Comparison of ENCODE assay signal across 8 cellular contexts in the genomic region with DNA sequence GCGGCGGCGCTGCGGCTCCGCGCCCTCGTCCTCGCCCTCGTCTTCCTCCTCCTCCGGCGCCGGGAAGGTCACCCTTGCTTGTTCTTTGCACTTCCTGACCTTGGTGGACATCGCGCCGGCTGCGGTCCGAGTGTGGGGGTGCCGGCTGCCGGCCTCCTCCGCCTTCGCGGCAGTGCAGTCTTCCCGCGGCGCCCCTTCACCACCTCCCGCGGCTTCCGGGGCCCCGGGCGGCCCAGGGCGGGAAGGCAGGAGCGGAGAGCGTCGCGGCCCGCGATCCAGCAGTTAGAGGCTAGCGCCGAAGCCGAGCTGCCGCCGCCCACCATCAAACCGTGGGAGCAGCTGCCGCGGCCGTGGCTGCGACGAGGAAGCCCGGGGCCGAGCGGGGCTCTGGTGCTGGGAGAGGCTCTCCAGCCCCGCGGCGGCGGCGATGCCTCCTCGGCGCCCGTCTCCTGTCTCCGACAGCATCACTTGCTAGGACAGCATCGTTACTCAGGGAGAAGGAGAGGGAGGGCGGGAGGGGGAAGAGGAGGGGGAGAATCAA. TPM values are rescaled to one million over a fixed set of nuclear protein-coding genes. Genes with fewer than 3 reads are reported as not detected.
DNase-seq lines count a peak whose midpoint lies in the region; ATAC-seq and TF ChIP-seq lines count a peak whose summit lies in the region.

TSS of gene TRPC3 (minus strand) at position 491 of the 541 bp plus-strand sequence. CDS start at position 111, 380 bp downstream.

- no peak for DNase-seq in GM12864 (ENCODE audit: low read depth)
- peak; percentile 26 for DNase-seq in RWPE1 (ENCODE audit: low spot score)
- DNase-seq in ascending aorta (ENCODE audit: low spot score in 2 of 2) = no peak
- DNase-seq in hepatocyte (ENCODE audit: low spot score) = peak; percentile 47
- peak in 1 of 2 donors; percentile 11 for DNase-seq in gastrocnemius medialis
- no peak for DNase-seq in GOT3 (lab: John Stamatoyannopoulos, UW)
- DNase-seq in NCI-H510A (lab: John Stamatoyannopoulos, UW) = no peak

- no peaks in the 10 kb centered on the region for H3K4me1 ChIP-seq in ascending aorta
- no peaks in the 10 kb centered on the region for H3K4me1 ChIP-seq in hepatocyte (ENCODE audit: insufficient read depth)
- H3K4me1 ChIP-seq in gastrocnemius medialis = peaks cover 0 to 8% of the 10 kb centered on the region in 2 donors

- no peaks in the 10 kb centered on the region for H3K79me2 ChIP-seq in hepatocyte

- no peak within 1 kb of the TSS for H3K27ac ChIP-seq in RWPE1
- H3K27ac ChIP-seq in ascending aorta = no peak within 1 kb of the TSS
- no peak within 1 kb of the TSS for H3K27ac ChIP-seq in hepatocyte
- peak within 1 kb of the TSS in 1 of 4 donors; percentile 24 for H3K27ac ChIP-seq in gastrocnemius medialis

- H3K4me3 ChIP-seq in GM12864 (ENCODE audit: low read depth, low read length) (peak within 1 kb of the TSS; percentile 54), ascending aorta (peak within 1 kb of the TSS; percentile 66 to 83), hepatocyte (peak within 1 kb of the TSS; percentile 78), gastrocnemius medialis (peak within 1 kb of the TSS; percentile 53 to 58 (median 54))

- no peak for TF ChIP-seq CTCF in GM12864 (IDR thresholded peaks at IDR 0.05; ENCODE audit: low read depth, low read length, missing control alignments)
- TF ChIP-seq CTCF in RWPE1 (conservative IDR thresholded peaks at IDR 0.05; ENCODE audit: low read depth) = no peak
- TF ChIP-seq CTCF in ascending aorta (IDR thresholded peaks at IDR 0.05) = no peak
- TF ChIP-seq CTCF in hepatocyte (IDR thresholded peaks at IDR 0.05; ENCODE audit: poor library complexity) = no peak
- TF ChIP-seq CTCF in gastrocnemius medialis (IDR thresholded peaks at IDR 0.05 in 4 of 5, conservative IDR thresholded peaks at IDR 0.05 in 1 of 5) = no peak

- POLR2A ChIA-PET in RWPE1 (lab: Yijun Ruan, JAX; ENCODE audit: low non-redundant PET) = no interaction called here

- no peaks in the 10 kb centered on the region for H3K9me2 ChIP-seq in hepatocyte (replicated peaks; ENCODE audit: insufficient read depth)

- H3K27me3 ChIP-seq in ascending aorta (no peaks in the 10 kb centered on the region), hepatocyte (peaks cover 54% of the 10 kb centered on the region), gastrocnemius medialis (peaks cover 21 to 33% (median 26%) of the 10 kb centered on the region in 3 donors)

- no peaks in the 10 kb centered on the region for H3K36me3 ChIP-seq in ascending aorta
- no peaks in the 10 kb centered on the region for H3K36me3 ChIP-seq in hepatocyte (replicated peaks; ENCODE audit: insufficient read depth, low read depth)
- no peaks in the 10 kb centered on the region for H3K36me3 ChIP-seq in gastrocnemius medialis

- in situ Hi-C loops in gastrocnemius medialis (cut with MboI; ENCODE audit: low sequenced_read_pairs in 4 of 4) = no loop called here

- H2AFZ ChIP-seq in hepatocyte = peak within 1 kb of the TSS; percentile 91

- intact Hi-C loops in ascending aorta (cut with DNase I) = loop anchor here (2.0 kb wide), 1 partner anchor 199 kb away; no protein-coding TSS in a partner anchor
- intact Hi-C loops in gastrocnemius medialis (cut with DNase I; ENCODE audit: low total_unique reads) = loop anchor here (2.0 kb wide), 1 partner anchor 267 kb away; no protein-coding TSS in a partner anchor

- ATAC-seq in HG02571 (IDR thresholded peaks at IDR 0.05; ENCODE audit: unreplicated experiment) = peak; percentile 34
- ATAC-seq in gastrocnemius medialis = peak in 1 of 2 donors; percentile 16

- H4K20me1 ChIP-seq in hepatocyte (ENCODE audit: insufficient read depth, poor library complexity, severe bottlenecking) = no peaks in the 10 kb centered on the region

- WGBS in hepatocyte (ENCODE audit: low lambda C conversion rate, missing lambda C conversion rate) = under 1% methylated on average over 45 of the region's 62 CpGs

- TF ChIP-seq POLR2A in gastrocnemius medialis (IDR thresholded peaks at IDR 0.05) = no peak

- H3K9me3 ChIP-seq in ascending aorta = no peaks in the 10 kb centered on the region
- no peaks in the 10 kb centered on the region for H3K9me3 ChIP-seq in hepatocyte (ENCODE audit: low read depth)
- H3K9me3 ChIP-seq in gastrocnemius medialis = no peaks in the 10 kb centered on the region

- CTCF ChIA-PET in RWPE1 (lab: Yijun Ruan, JAX) = no interaction called here

- peak within 1 kb of the TSS; percentile 99 for H3K4me2 ChIP-seq in hepatocyte

RNA-seq across cellular contexts. Expression of gene TRPC3, which starts in this region (rescaled TPM):
- total RNA-seq in ascending aorta (1.1 TPM), hepatocyte (2.2 and 2.8 TPM in 2 replicates), gastrocnemius medialis (under 1 TPM in 1 of 4 donors, not detected in 3; 0.09 TPM)
- polyA plus RNA-seq in hepatocyte = 1.9 and 2.7 TPM in 2 replicates

Comparison
In these comparisons a context has a peak if more than half of its experiments do, and no peak if none do; other contexts are left out.
1. DNase-seq: peak in RWPE1 (single experiment) and hepatocyte (single experiment); none in GM12864 (single experiment), ascending aorta (0 of 2), GOT3 (single experiment) and NCI-H510A (single experiment).
2. Peak in every context shown above with its lines, with median percentiles within 50 percentile points of each other: H3K4me3 ChIP-seq.